10 cellular contexts compared by ENCODE assay signal in the genomic region with DNA sequence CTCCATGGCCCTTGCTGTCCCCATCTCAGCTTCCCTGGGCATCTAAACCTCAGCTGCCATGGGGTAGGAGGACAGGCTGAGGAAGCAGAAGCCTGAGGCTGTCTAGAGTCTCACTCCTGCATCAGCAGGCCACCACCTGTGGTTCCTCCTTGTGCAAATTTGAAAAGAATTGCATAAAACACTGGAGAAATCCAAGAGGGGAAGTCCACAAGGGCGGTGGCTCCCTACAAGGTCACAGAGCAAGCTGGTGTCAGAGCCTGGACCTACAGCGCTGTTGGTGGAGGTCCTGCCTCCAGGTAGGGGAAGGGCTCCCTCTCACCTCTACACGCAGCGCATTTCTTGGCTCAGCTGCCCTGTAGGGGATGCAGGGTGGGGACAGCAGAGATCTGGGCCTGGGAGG. TPM values are rescaled to one million over a fixed set of nuclear protein-coding genes. Genes with fewer than 3 reads are reported as not detected.
DNase-seq lines count a peak whose midpoint lies in the region; ATAC-seq, FAIRE-seq and TF ChIP-seq lines count a peak whose summit lies in the region.
"Not testable (repeated sequence)": the region's sequence is repeated elsewhere in the genome, so short reads cannot be mapped to it uniquely, and the experiment has no call there.
"Had no signal": no experiment of that assay in that cellular context is flagged by ENCODE, and none has a peak within 500 bp of the region (broad histone marks: within the 10 kb centered on the region; RNA-seq: fewer than 3 reads in every experiment).

A gene (plus strand): TSS at position 253 of the 400 bp plus-strand sequence. CDS start 228 bp downstream, outside the sequence.

- intact Hi-C loops in IMR-90 (cut with micrococcal nuclease); left lung (cut with DNase I): not testable (repeated sequence)

- H3K14ac ChIP-seq in IMR-90 (replicated peaks; ENCODE audit: low read depth, low read length) = peak within 1 kb of the TSS; percentile 88

- H3K79me1 ChIP-seq in IMR-90 (ENCODE audit: low read depth in 1 of 2, low read length in 2 of 2) = not testable (repeated sequence)

- H2AK5ac ChIP-seq in IMR-90 (ENCODE audit: low read depth, low read length) = peak within 1 kb of the TSS; percentile 93; the same call in 1 of the 2 replicates

- TF ChIP-seq CTCF in A549 (IDR thresholded peaks at IDR 0.05); IMR-90 (conservative IDR thresholded peaks at IDR 0.05; ENCODE audit: low read depth, low read length); bronchial epithelial cell (IDR thresholded peaks at IDR 0.05; ENCODE audit: insufficient read depth, low read length, severe bottlenecking); gastroesophageal sphincter (IDR thresholded peaks at IDR 0.05); left lung (IDR thresholded peaks at IDR 0.05); osteoblast (IDR thresholded peaks at IDR 0.05; ENCODE audit: extremely low read depth, low read depth, low read length): not testable (repeated sequence)

- not testable (repeated sequence) for H3K4me1 ChIP-seq in A549; IMR-90 (ENCODE audit: control insufficient read depth, insufficient read depth, low read length); gastroesophageal sphincter; osteoblast (ENCODE audit: insufficient read depth, low read length)
- H3K4me1 ChIP-seq in left lung (peaks cover 0 to 38% of the 10 kb centered on the region in 2 donors), mononuclear cell (ENCODE audit: insufficient read depth, low read length) (peaks cover 89% of the 10 kb centered on the region)

- not testable (repeated sequence) for H3K79me2 ChIP-seq in osteoblast (ENCODE audit: insufficient read depth, low read length)

- dilution Hi-C loops in IMR-90 (cut with HindIII; ENCODE audit: low sequenced_read_pairs, unreplicated experiment) = not testable (repeated sequence)

- not testable (repeated sequence) for TF ChIP-seq EP300 in A549 (IDR thresholded peaks at IDR 0.05); gastroesophageal sphincter (IDR thresholded peaks at IDR 0.05)

- CTCF ChIA-PET in A549 (lab: Yijun Ruan, JAX) = interaction anchor here (1.0 kb wide), 1 partner anchor 8 kb away, joined by 3 read pairs; no protein-coding TSS in a partner anchor
- CTCF ChIA-PET in IMR-90 (lab: Yijun Ruan, JAX) = interaction anchor here (0.7 kb wide), 1 partner anchor 131 kb away, joined by 3 read pairs; no protein-coding TSS in a partner anchor

- ATAC-seq in A549 (peak; percentile 23 to 32; a peak in 2 of 6 replicates), gastroesophageal sphincter (peak; percentile 43), left lung (peak; percentile 38)
- not testable (repeated sequence) for ATAC-seq in IMR-90 (ENCODE audit: low read depth)

- H3K4me3 ChIP-seq in A549; IMR-90 (ENCODE audit: insufficient read depth, low read depth, low read length); bronchial epithelial cell (ENCODE audit: low read depth, low read length); gastroesophageal sphincter; osteoblast (ENCODE audit: insufficient read depth, low read length): not testable (repeated sequence)
- H3K4me3 ChIP-seq in left lung = peak within 1 kb of the TSS in 1 of 2 donors; percentile 31
- peak within 1 kb of the TSS; percentile 37 for H3K4me3 ChIP-seq in mononuclear cell (ENCODE audit: low read length)

- H3K9ac ChIP-seq in IMR-90 (ENCODE audit: low read depth, low read length) = not testable (repeated sequence)

- H2BK20ac ChIP-seq in IMR-90 (ENCODE audit: low read depth, low read length) = peak within 1 kb of the TSS; percentile 81

- not testable (repeated sequence) for TF ChIP-seq POLR2A in A549 (IDR thresholded peaks at IDR 0.05; ENCODE audit: low read length); IMR-90 (IDR thresholded peaks at IDR 0.05; ENCODE audit: low read depth, low read length); gastroesophageal sphincter (IDR thresholded peaks at IDR 0.05)

- not testable (repeated sequence) for H3K27ac ChIP-seq in A549, gastroesophageal sphincter
- H3K27ac ChIP-seq in IMR-90 (ENCODE audit: insufficient read depth, low read length) (peak within 1 kb of the TSS; percentile 62), left lung (peak within 1 kb of the TSS in 1 of 2 donors; percentile 89), osteoblast (ENCODE audit: low read depth, low read length) (peak within 1 kb of the TSS; percentile 9)

- H2AK9ac ChIP-seq in IMR-90 (replicated peaks; ENCODE audit: low read depth, low read length, poor library complexity) = peak within 1 kb of the TSS; percentile 81

- H3K4ac ChIP-seq in IMR-90 (ENCODE audit: low read depth, low read length) = peak within 1 kb of the TSS; percentile 92

- H2BK15ac ChIP-seq in IMR-90 (ENCODE audit: low read depth, low read length) = peak within 1 kb of the TSS; percentile 70; the same call in 2 of the 3 replicates

- H3K9me3 ChIP-seq in A549; IMR-90 (ENCODE audit: control insufficient read depth, insufficient read depth, low read length); gastroesophageal sphincter; left lung; mononuclear cell (ENCODE audit: low read depth, low read length); osteoblast (ENCODE audit: low read depth, low read length): not testable (repeated sequence)

- H2BK120ac ChIP-seq in IMR-90 (ENCODE audit: low read depth, low read length) = peak within 1 kb of the TSS; percentile 93

- POLR2A ChIA-PET in A549 (lab: Yijun Ruan, JAX) = not testable (repeated sequence)
- POLR2A ChIA-PET in IMR-90 (lab: Charles Lee; ENCODE audit: unreplicated experiment) = interaction anchor here (0.6 kb wide), 1 partner anchor 348 kb away, joined by 3 read pairs; no protein-coding TSS in a partner anchor

- H4K20me1 ChIP-seq in IMR-90 (ENCODE audit: insufficient read depth, low read length); osteoblast (ENCODE audit: insufficient read depth, low read length): not testable (repeated sequence)

- not testable (repeated sequence) for H3K9me1 ChIP-seq in IMR-90 (ENCODE audit: insufficient read depth, low read length)

- H3K23ac ChIP-seq in IMR-90 (ENCODE audit: low read depth, low read length) = peak within 1 kb of the TSS; percentile 87; the same call in 1 of the 2 replicates

- 0 out of 2 replicates have a peak within 1 kb of the TSS, but pooled peaks have one; percentile 5 for H3K56ac ChIP-seq in IMR-90 (ENCODE audit: extremely low read depth, insufficient read depth, low read length)

- WGBS in A549 (ENCODE audit: missing lambda C conversion rate) = 88% methylated on average over 4 of the region's 4 CpGs
- no CpG with 5 or more reads among the region's 4 CpGs for WGBS in IMR-90 (ENCODE audit: extremely low coverage in 2 of 2, insufficient read length in 1 of 2), 2 experiments
- WGBS in gastroesophageal sphincter (ENCODE audit: low coverage in 1 of 2), 2 donors = 100% methylated on average over 2 of the region's 4 CpGs; no CpG with 5 or more reads in 1 of the 2 donors

- not testable (repeated sequence) for H3K36me3 ChIP-seq in IMR-90 (ENCODE audit: control insufficient read depth, insufficient read depth, low read length); bronchial epithelial cell (ENCODE audit: control insufficient read depth, insufficient read depth, low read length); gastroesophageal sphincter; left lung; osteoblast (ENCODE audit: insufficient read depth, low read length)

- peak within 1 kb of the TSS; percentile 52 for H4K91ac ChIP-seq in IMR-90 (ENCODE audit: insufficient read depth, low read depth, low read length)

- FAIRE-seq in A549 (lab: Jason Lieb, UNC); bronchial epithelial cell (lab: Jason Lieb, UNC): not testable (repeated sequence)

- in situ Hi-C loops in IMR-90 (cut with MboI; ENCODE audit: low sequenced_read_pairs) = not testable (repeated sequence)

- not testable (repeated sequence) for H3K4me2 ChIP-seq in A549; IMR-90 (ENCODE audit: low read depth, low read length); osteoblast (ENCODE audit: insufficient read depth, low read length)

- DNase-seq in A549 (ENCODE audit: low read depth in 1 of 2, low spot score in 1 of 2); IMR-90; bronchial epithelial cell (ENCODE audit: low read depth); osteoblast (ENCODE audit: insufficient read length, low spot score, missing footprints): not testable (repeated sequence)
- peak; percentile 32 for DNase-seq in SKM-1 treated with dmso at 0.1 percent for 144 hours (lab: John Stamatoyannopoulos, UW; ENCODE audit: unreplicated experiment)
- DNase-seq in left lung = peak in 1 of 2 donors; percentile 66

- BruUV-seq in IMR-90 (replicated peaks; lab: Mats Ljungman, UMichigan) = not testable (repeated sequence)

- TF ChIP-seq RAD21 in A549 (conservative IDR thresholded peaks at IDR 0.05 in 1 of 2, IDR thresholded peaks at IDR 0.05 in 1 of 2); IMR-90 (IDR thresholded peaks at IDR 0.05; ENCODE audit: low read length): not testable (repeated sequence)

- H3K18ac ChIP-seq in IMR-90 (ENCODE audit: low read depth, low read length) = peak within 1 kb of the TSS; percentile 42; the same call in 1 of the 2 replicates

- H2AFZ ChIP-seq in IMR-90 (replicated peaks; ENCODE audit: low read length, poor library complexity) (peak within 1 kb of the TSS; percentile 35), osteoblast (ENCODE audit: low read length) (peak within 1 kb of the TSS; percentile 40)

- not testable (repeated sequence) for H3K27me3 ChIP-seq in IMR-90 (ENCODE audit: control insufficient read depth, insufficient read depth, low read length); bronchial epithelial cell (ENCODE audit: control insufficient read depth, insufficient read depth, low read length); left lung; mononuclear cell (ENCODE audit: insufficient read depth, low read length); osteoblast (ENCODE audit: insufficient read depth, low read length)
- peaks cover 12% of the 10 kb centered on the region for H3K27me3 ChIP-seq in gastroesophageal sphincter

- H2BK5ac ChIP-seq in IMR-90 (ENCODE audit: low read depth, low read length, poor library complexity, severe bottlenecking) = peak within 1 kb of the TSS; percentile 78

- peak within 1 kb of the TSS; percentile 24 to 78; a peak in 2 of 4 replicates for H4K8ac ChIP-seq in IMR-90 (ENCODE audit: low read depth in 2 of 2, low read length in 2 of 2)

- peak within 1 kb of the TSS; percentile 64; the same call in 1 of the 2 replicates for H4K5ac ChIP-seq in IMR-90 (ENCODE audit: low read depth, low read length)

RNA-seq across cellular contexts. Expression of the gene that starts here (rescaled TPM):
- not detected in 2 replicates for polyA plus RNA-seq in A549 (2011; rRNA removed)
- 0.14 TPM in 1 of 2 replicates, not detected in the other for polyA plus RNA-seq in A549 (2012; cell fraction: cytosol; rRNA removed)
- polyA plus RNA-seq in A549 (2012; cell fraction: nucleus; rRNA removed) = 0.06 TPM in 1 of 2 replicates, not detected in the other
- 0.29 to 0.36 TPM in 2 of 3 replicates, not detected in the other for polyA plus RNA-seq in A549 (2017; fragmentation: RNase III; extraction: RNeasy Plus Mini Kit Qiagen cat#74134 plus additional on column Dnase treatment)
- polyA minus RNA-seq in A549 (2011; rRNA and poly(A)+ RNA removed) = not detected in 2 replicates
- 0.36 TPM in 1 of 2 replicates, not detected in the other for total RNA-seq in IMR-90 (2012; rRNA removed)
- 0.27 and 0.29 TPM in 2 replicates for polyA plus RNA-seq in IMR-90 (2012; rRNA removed)
- polyA plus RNA-seq in IMR-90 (2012; cell fraction: cytosol; rRNA removed) = 0.54 and 0.55 TPM in 2 replicates
- polyA plus RNA-seq in IMR-90 (2012; cell fraction: nucleus; rRNA removed; ENCODE audit: low replicate concordance) = 0.16 and 0.76 TPM in 2 replicates
- total RNA-seq in bronchial epithelial cell = 11.3 and 26.4 TPM in 2 replicates
- under 1 TPM in 1 of 4 donors, not detected in 3; 0.96 TPM for total RNA-seq in gastroesophageal sphincter
- 10 to 100 TPM in 1 of 2 donors, under 1 TPM in 1; 0.32 to 15.6 TPM for total RNA-seq in left lung
- total RNA-seq in mononuclear cell = 1.3 TPM
- 0.88 and 1.1 TPM in 2 replicates for total RNA-seq in osteoblast
- total RNA-seq: HT-29, SJSA1 had no signal

Comparison
In these comparisons a context has a peak if more than half of its experiments do, and no peak if none do; other contexts are left out.
1. Peak in ATAC-seq in A549; RNA of the gene not detected or under 1 TPM.
2. Peak in ATAC-seq in gastroesophageal sphincter; RNA of the gene not detected or under 1 TPM.